24 cellular contexts compared by ENCODE assay signal in genomic region chr4:88163286-88163685, GRCh38. TPM values are rescaled to one million over a fixed set of nuclear protein-coding genes. Genes with fewer than 3 reads are reported as not detected.
"Had no signal": no experiment of that assay in that cellular context is flagged by ENCODE, and none has a peak within 500 bp of the region (broad histone marks: within the 10 kb centered on the region; RNA-seq: fewer than 3 reads in every experiment).

No MANE protein-coding gene starts in this region.

- H3K9me3 ChIP-seq: body of pancreas, sigmoid colon, thoracic aorta, upper lobe of right lung had no signal

- DNase-seq: activated CD4-positive, alpha-beta memory T cell treated with anti-CD3 and anti-CD28 coated beads, Interleukin-2, amount 10 ng/mL, durations not matched to agents 7 days and 5 days; activated CD4-positive, alpha-beta T cell treated with anti-CD3 and anti-CD28 coated beads, Interleukin-2, amount 10 ng/mL, durations not matched to agents 24 days and 14 days; activated effector memory CD4-positive, alpha-beta T cell treated with anti-CD3 and anti-CD28 coated beads, Interleukin-2, amount 50 U/mL, for 16 hours; activated naive CD4-positive, alpha-beta T cell treated with anti-CD3 and anti-CD28 coated beads, Interleukin-2, amount 10 ng/mL, durations not matched to agents 7 days and 5 days; activated T-cell treated with anti-CD3 and anti-CD28 coated beads, Interleukin-2, amount 50 U/mL, for 72 hours; anterior cingulate cortex; body of pancreas; effector CD4-positive, alpha-beta T cell; erythroblast; glutamatergic neuron; hippocampal formation; occipital lobe; posterior cingulate gyrus; sigmoid colon; stimulated activated CD4-positive, alpha-beta T cell treated with anti-CD3 and anti-CD28 coated beads, Interleukin-2, amount 100 ng/mL, for 48 hours; stimulated activated CD8-positive, alpha-beta memory T cell treated with anti-CD3 and anti-CD28 coated beads, Interleukin-4, amount 100 ng/mL, for 48 hours; stimulated activated naive B cell treated with anti-CD40 and anti-IgM and Interleukin-4, amounts not matched to agents 10 μg/mL and 1 μg/mL and 100 μg/mL, for 72 hours; upper lobe of right lung had no signal

- H3K4me3 ChIP-seq: body of pancreas, cardiac muscle cell, sigmoid colon, smooth muscle cell, thoracic aorta, upper lobe of right lung had no signal

- H3K27ac ChIP-seq: body of pancreas, cardiac muscle cell, sigmoid colon, thoracic aorta, upper lobe of right lung had no signal

- ATAC-seq: activated CD4-positive, CD25-positive, alpha-beta regulatory T cell treated with anti-CD3 and anti-CD28 coated beads, Interleukin-2, amount 50 U/mL, for 24 hours; activated T-cell treated with anti-CD3 and anti-CD28 coated beads, Interleukin-2, amount 50 U/mL, for 72 hours; body of pancreas; natural killer cell treated with Interleukin-12 subunit alpha and Interleukin-12 subunit beta and Interleukin-15 and Interleukin-18, amount 100 ng/mL, for 72 hours; stimulated activated naive B cell treated with anti-CD40 and anti-IgM and Interleukin-4, amounts not matched to agents 10 μg/mL and 1 μg/mL and 100 μg/mL, for 72 hours had no signal

- H3K36me3 ChIP-seq: cardiac muscle cell, sigmoid colon, thoracic aorta, upper lobe of right lung had no signal

- H3K4me2 ChIP-seq: smooth muscle cell had no signal

- H3K4me3 Mint-ChIP-seq: activated CD4-positive, alpha-beta memory T cell treated with anti-CD3 and anti-CD28 coated beads, Interleukin-2, amount 10 ng/mL, durations not matched to agents 7 days and 5 days; activated CD4-positive, alpha-beta T cell treated with anti-CD3 and anti-CD28 coated beads, Interleukin-2, amount 10 ng/mL, durations not matched to agents 24 days and 14 days; activated naive CD4-positive, alpha-beta T cell treated with anti-CD3 and anti-CD28 coated beads, Interleukin-2, amount 10 ng/mL, durations not matched to agents 7 days and 5 days; activated T-cell treated with anti-CD3 and anti-CD28 coated beads, Interleukin-2, amount 50 U/mL, for 72 hours; memory B cell; natural killer cell treated with Interleukin-12 subunit alpha and Interleukin-12 subunit beta and Interleukin-15 and Interleukin-18, amount 100 ng/mL, for 72 hours; stimulated activated naive B cell treated with anti-CD40 and anti-IgM and Interleukin-4, amounts not matched to agents 10 μg/mL and 1 μg/mL and 100 μg/mL, for 72 hours had no signal

- H3K27ac Mint-ChIP-seq: activated CD4-positive, alpha-beta memory T cell treated with anti-CD3 and anti-CD28 coated beads, Interleukin-2, amount 10 ng/mL, durations not matched to agents 7 days and 5 days; activated CD4-positive, alpha-beta T cell treated with anti-CD3 and anti-CD28 coated beads, Interleukin-2, amount 10 ng/mL, durations not matched to agents 24 days and 14 days; activated naive CD4-positive, alpha-beta T cell treated with anti-CD3 and anti-CD28 coated beads, Interleukin-2, amount 10 ng/mL, durations not matched to agents 7 days and 5 days; activated T-cell treated with anti-CD3 and anti-CD28 coated beads, Interleukin-2, amount 50 U/mL, for 72 hours; memory B cell; natural killer cell treated with Interleukin-12 subunit alpha and Interleukin-12 subunit beta and Interleukin-15 and Interleukin-18, amount 100 ng/mL, for 72 hours; stimulated activated naive B cell treated with anti-CD40 and anti-IgM and Interleukin-4, amounts not matched to agents 10 μg/mL and 1 μg/mL and 100 μg/mL, for 72 hours had no signal

- H3K27me3 ChIP-seq: body of pancreas, upper lobe of right lung had no signal

- H3K36me3 Mint-ChIP-seq: activated naive CD4-positive, alpha-beta T cell treated with anti-CD3 and anti-CD28 coated beads, Interleukin-2, amount 10 ng/mL, durations not matched to agents 7 days and 5 days; natural killer cell treated with Interleukin-12 subunit alpha and Interleukin-12 subunit beta and Interleukin-15 and Interleukin-18, amount 100 ng/mL, for 72 hours had no signal

- H3K9me3 Mint-ChIP-seq: natural killer cell treated with Interleukin-12 subunit alpha and Interleukin-12 subunit beta and Interleukin-15 and Interleukin-18, amount 100 ng/mL, for 72 hours had no signal

RNA-seq across cellular contexts. Expression of gene ABCG2, which starts 4.8 kb away (rescaled TPM):
- total RNA-seq: cardiac muscle cell had no signal
- polyA plus RNA-seq: cardiac muscle cell had no signal
